Comparison of ENCODE assay signal across 1 cellular context in the genomic region with DNA sequence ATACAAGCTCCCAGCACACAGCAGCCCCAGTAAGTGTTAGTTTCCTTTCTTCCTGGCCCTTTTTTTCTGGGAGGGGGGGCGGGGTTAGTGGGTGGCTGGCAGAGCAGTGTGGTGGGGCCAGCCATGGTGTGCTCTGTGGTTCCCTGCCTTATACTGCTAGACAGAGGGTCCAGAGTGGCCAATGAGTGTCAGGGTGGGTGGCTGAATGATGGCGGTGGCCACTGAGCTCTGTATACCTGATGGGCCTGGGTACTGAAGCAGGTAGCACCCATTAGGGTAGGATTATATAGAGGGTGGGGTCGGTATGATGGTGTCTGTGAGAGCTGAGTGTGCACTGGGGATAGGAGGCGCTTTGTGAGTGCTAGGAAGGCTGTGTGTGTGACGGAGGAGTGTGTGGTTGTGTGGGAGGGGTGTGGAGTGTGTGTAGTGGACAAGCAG.
TF ChIP-seq lines count a peak whose summit lies in the region.

No MANE protein-coding gene starts in this region.

TF ChIP-seq in WTC11, 78 proteins besides CTCF, POLR2A, EP300 and RAD21 (continued from another document):
- TF ChIP-seq HMGXB4 (CRISPR knock-in tag; IDR thresholded peaks at IDR 0.05) (no peak), USF1 (CRISPR knock-in tag; IDR thresholded peaks at IDR 0.05) (no peak), USF2 (CRISPR knock-in tag; IDR thresholded peaks at IDR 0.05) (no peak), NR2C2 (CRISPR knock-in tag; IDR thresholded peaks at IDR 0.05) (no peak), ZNF138 (CRISPR knock-in tag; conservative IDR thresholded peaks at IDR 0.05) (no peak), SOX15 (CRISPR knock-in tag; IDR thresholded peaks at IDR 0.05) (no peak), MXD4 (CRISPR knock-in tag; IDR thresholded peaks at IDR 0.05; ENCODE audit: borderline replicate concordance) (no peak), ZNF317 (CRISPR knock-in tag; IDR thresholded peaks at IDR 0.05; ENCODE audit: borderline replicate concordance, low read depth) (no peak)
- TF ChIP-seq, protein P1, sequence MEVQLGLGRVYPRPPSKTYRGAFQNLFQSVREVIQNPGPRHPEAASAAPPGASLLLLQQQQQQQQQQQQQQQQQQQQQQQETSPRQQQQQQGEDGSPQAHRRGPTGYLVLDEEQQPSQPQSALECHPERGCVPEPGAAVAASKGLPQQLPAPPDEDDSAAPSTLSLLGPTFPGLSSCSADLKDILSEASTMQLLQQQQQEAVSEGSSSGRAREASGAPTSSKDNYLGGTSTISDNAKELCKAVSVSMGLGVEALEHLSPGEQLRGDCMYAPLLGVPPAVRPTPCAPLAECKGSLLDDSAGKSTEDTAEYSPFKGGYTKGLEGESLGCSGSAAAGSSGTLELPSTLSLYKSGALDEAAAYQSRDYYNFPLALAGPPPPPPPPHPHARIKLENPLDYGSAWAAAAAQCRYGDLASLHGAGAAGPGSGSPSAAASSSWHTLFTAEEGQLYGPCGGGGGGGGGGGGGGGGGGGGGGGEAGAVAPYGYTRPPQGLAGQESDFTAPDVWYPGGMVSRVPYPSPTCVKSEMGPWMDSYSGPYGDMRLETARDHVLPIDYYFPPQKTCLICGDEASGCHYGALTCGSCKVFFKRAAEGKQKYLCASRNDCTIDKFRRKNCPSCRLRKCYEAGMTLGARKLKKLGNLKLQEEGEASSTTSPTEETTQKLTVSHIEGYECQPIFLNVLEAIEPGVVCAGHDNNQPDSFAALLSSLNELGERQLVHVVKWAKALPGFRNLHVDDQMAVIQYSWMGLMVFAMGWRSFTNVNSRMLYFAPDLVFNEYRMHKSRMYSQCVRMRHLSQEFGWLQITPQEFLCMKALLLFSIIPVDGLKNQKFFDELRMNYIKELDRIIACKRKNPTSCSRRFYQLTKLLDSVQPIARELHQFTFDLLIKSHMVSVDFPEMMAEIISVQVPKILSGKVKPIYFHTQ (CRISPR knock-in tag; IDR thresholded peaks at IDR 0.05), result no peak
